ENCODE assay signal across 8 cellular contexts in the genomic region with DNA sequence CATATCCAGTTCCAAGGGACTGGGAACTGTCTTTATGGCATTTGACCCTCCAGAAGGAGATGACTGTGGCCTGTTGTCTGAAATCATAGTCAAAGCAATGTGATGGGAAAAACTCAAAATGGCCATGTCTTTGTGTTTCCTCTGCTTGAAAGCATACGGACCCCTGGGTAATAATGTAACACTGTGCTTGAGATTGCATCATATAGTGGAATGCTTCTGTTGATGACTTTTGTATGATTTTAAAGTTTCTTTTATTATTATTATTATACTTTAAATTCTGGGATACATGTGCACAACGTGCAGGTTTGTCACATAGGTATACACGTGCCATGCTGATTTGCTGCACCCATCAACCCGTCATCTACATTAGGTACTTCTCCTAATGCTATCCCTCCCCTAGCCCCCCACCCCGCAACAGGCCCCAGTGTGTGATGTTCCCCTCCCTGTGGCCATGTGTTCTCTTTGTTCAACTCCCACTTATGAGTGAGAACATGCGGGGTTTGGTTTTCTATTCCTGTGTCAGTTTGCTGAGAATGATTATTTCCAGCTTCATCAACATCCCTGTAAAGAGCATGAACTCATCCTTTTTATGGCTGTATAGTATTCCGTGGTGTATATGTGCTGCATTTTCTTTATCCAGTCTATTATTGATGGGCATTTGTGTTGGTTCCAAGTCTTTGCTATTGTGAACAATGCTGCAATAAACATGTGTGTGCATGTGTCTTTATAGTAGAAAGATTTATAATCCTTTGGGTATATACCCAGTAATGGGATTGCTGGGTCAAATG. TPM values are rescaled to one million over a fixed set of nuclear protein-coding genes. Genes with fewer than 3 reads are reported as not detected.
"Had no signal": no experiment of that assay in that cellular context is flagged by ENCODE, and none has a peak within 500 bp of the region (broad histone marks: within the 10 kb centered on the region; RNA-seq: fewer than 3 reads in every experiment).

No MANE protein-coding gene starts in this region.

RNA-seq across cellular contexts. Expression of a gene that starts 13.5 kb away (rescaled TPM):
- total RNA-seq: epithelial cell of proximal tubule, mesothelial cell of epicardium had no signal
- polyA plus RNA-seq: neural cell had no signal

RNA-seq across cellular contexts. Expression of a gene that starts 39.8 kb away (rescaled TPM):
- total RNA-seq: epithelial cell of proximal tubule, foreskin keratinocyte, kidney epithelial cell, mesothelial cell of epicardium had no signal
- polyA plus RNA-seq: fibroblast of lung, foreskin keratinocyte, neural cell had no signal

RNA-seq across cellular contexts. Expression of a gene that starts 44.4 kb away (rescaled TPM):
- total RNA-seq: epithelial cell of proximal tubule, foreskin keratinocyte, hepatocyte, kidney epithelial cell, mesothelial cell of epicardium, renal cortical epithelial cell had no signal
- polyA plus RNA-seq: foreskin keratinocyte, neural cell had no signal
